In genomic region chr10:32346551-32347362, GRCh38 we compare ENCODE assay signal across 8 cellular contexts. TPM values are rescaled to one million over a fixed set of nuclear protein-coding genes. Genes with fewer than 3 reads are reported as not detected.
DNase-seq lines count a peak whose midpoint lies in the region; ATAC-seq and TF ChIP-seq lines count a peak whose summit lies in the region.

EPC1 (minus strand) TSS chr10:32347158; CDS start chr10:32346915, 243 bp downstream.

- H3K27me3 ChIP-seq in MM.1S (replicated peaks; ENCODE audit: insufficient read depth, low read length) (no peaks in the 10 kb centered on the region), adipocyte (replicated peaks; ENCODE audit: control insufficient read depth, insufficient read depth, low read length) (no peaks in the 10 kb centered on the region), heart left ventricle (no peaks in the 10 kb centered on the region), upper lobe of left lung (no peaks in the 10 kb centered on the region)

- H3K79me2 ChIP-seq in MM.1S (ENCODE audit: low read length), result peaks cover 72% of the 10 kb centered on the region

- H3K4me2 ChIP-seq in MM.1S (ENCODE audit: low read depth, low read length), result peak within 1 kb of the TSS; percentile 81

- peak within 1 kb of the TSS; percentile 75 for H3K4me3 ChIP-seq in GM08714 (ENCODE audit: low read length)
- H3K4me3 ChIP-seq in MM.1S (ENCODE audit: low read length), result peak within 1 kb of the TSS; percentile 99
- H3K4me3 ChIP-seq in adipocyte (ENCODE audit: low read length), result peak within 1 kb of the TSS; percentile 99
- peak within 1 kb of the TSS; percentile 64 to 100 (median 88) for H3K4me3 ChIP-seq in heart left ventricle
- peak within 1 kb of the TSS; percentile 41 to 84 (median 72) for H3K4me3 ChIP-seq in upper lobe of left lung

- TF ChIP-seq CTCF in MM.1S (IDR thresholded peaks at IDR 0.05; ENCODE audit: low read length), result no peak
- peak in 1 of 12 donors; percentile 11 for TF ChIP-seq CTCF in heart left ventricle (IDR thresholded peaks at IDR 0.05)
- TF ChIP-seq CTCF in upper lobe of left lung (IDR thresholded peaks at IDR 0.05), result peak in 3 of 6 experiments; percentile 25 to 33 (median 32)

- peak within 1 kb of the TSS; percentile 100 for H3K9ac ChIP-seq in MM.1S (ENCODE audit: low read length)
- peak within 1 kb of the TSS; percentile 100 for H3K9ac ChIP-seq in adipocyte (ENCODE audit: low read length)

- intact Hi-C loops in heart left ventricle (cut with DNase I), result loop anchor here in 8 of 10 donors (1.0 to 10.0 kb wide), 14 partner anchors 20 to 292 kb away; partner anchors contain the start of genes CCDC7 (in 1 of the 8) and KIF5B (in 1 of the 8)
- intact Hi-C loops in posterior vena cava (cut with DNase I), result loop anchor here (5.0 to 10.0 kb wide), 2 partner anchors 89 to 92 kb away; no protein-coding TSS in a partner anchor

- peak within 1 kb of the TSS; percentile 93 for H2AFZ ChIP-seq in MM.1S (ENCODE audit: low read length)

- WGBS in heart left ventricle, 4 donors, result 0 to 1% (median 0%) methylated on average over 41 to 97 of the region's 97 CpGs
- WGBS in upper lobe of left lung, 2 donors, result 0% methylated on average over 19 to 62 of the region's 97 CpGs

- peaks cover 7% of the 10 kb centered on the region; the same call in 1 of the 2 replicates for H3F3A ChIP-seq in MM.1S (ENCODE audit: insufficient read depth, low read length)

- ATAC-seq in heart left ventricle, result peak; percentile 86 to 94 (median 92)
- ATAC-seq in upper lobe of left lung (ENCODE audit: low FRiP score in 2 of 2), result peak; percentile 95 to 97

- H3K9me2 ChIP-seq in MM.1S (replicated peaks; ENCODE audit: insufficient read depth, low read length), result no peaks in the 10 kb centered on the region

- DNase-seq in HCEC 1CT (peak; percentile 86), MM.1S (peak; percentile 81), T follicular helper cell (ENCODE audit: low read depth) (peak; percentile 81), adipocyte (ENCODE audit: low read depth) (peak; percentile 95), heart left ventricle (peak; percentile 89 to 94 (median 91)), posterior vena cava (ENCODE audit: low spot score) (peak; percentile 96), upper lobe of left lung (peak; percentile 84 to 98)

- H3K4me1 ChIP-seq in MM.1S (ENCODE audit: low read length) (peaks cover 7% of the 10 kb centered on the region), adipocyte (ENCODE audit: control insufficient read depth, insufficient read depth, low read length) (peaks cover 65% of the 10 kb centered on the region), heart left ventricle (peaks cover under 1 to 71% (median 51%) of the 10 kb centered on the region in 12 donors), upper lobe of left lung (peaks cover 41 to 52% (median 41%) of the 10 kb centered on the region in 4 donors)

- H3K36me3 ChIP-seq in MM.1S (replicated peaks; ENCODE audit: insufficient read depth, low read length) (peaks cover 5% of the 10 kb centered on the region; the same call in 1 of the 2 replicates), adipocyte (ENCODE audit: control insufficient read depth, insufficient read depth, low read length, severe bottlenecking) (peaks cover 10% of the 10 kb centered on the region), heart left ventricle (peaks cover 0 to 19% (median 5%) of the 10 kb centered on the region in 9 donors), upper lobe of left lung (peaks cover 0 to 19% (median 0%) of the 10 kb centered on the region in 4 donors)

- peaks cover 15% of the 10 kb centered on the region for H4K20me1 ChIP-seq in MM.1S (ENCODE audit: insufficient read depth, low read length)

- H3K9me3 ChIP-seq in MM.1S (replicated peaks; ENCODE audit: insufficient read depth, low read length), result no peaks in the 10 kb centered on the region
- H3K9me3 ChIP-seq in adipocyte (ENCODE audit: control insufficient read depth, low read length), result no peaks in the 10 kb centered on the region
- H3K9me3 ChIP-seq in heart left ventricle, result no peaks in the 10 kb centered on the region
- no peaks in the 10 kb centered on the region for H3K9me3 ChIP-seq in upper lobe of left lung

- peak within 1 kb of the TSS; percentile 100 for H3K27ac ChIP-seq in MM.1S (ENCODE audit: low read length)
- peak within 1 kb of the TSS; percentile 98 to 100 (median 100) for H3K27ac ChIP-seq in heart left ventricle
- peak within 1 kb of the TSS; percentile 99 to 100 (median 100) for H3K27ac ChIP-seq in upper lobe of left lung

- TF ChIP-seq POLR2A in heart left ventricle (IDR thresholded peaks at IDR 0.05), result peak in 1 of 2 donors; percentile 53
- TF ChIP-seq POLR2A in upper lobe of left lung (IDR thresholded peaks at IDR 0.05), result peak in 3 of 4 donors; percentile 95 to 97 (median 95)

- no peak for TF ChIP-seq EP300 in upper lobe of left lung (IDR thresholded peaks at IDR 0.05)

RNA-seq across cellular contexts. Expression of gene EPC1, which starts in this region (rescaled TPM):
- total RNA-seq in heart left ventricle (10 to 100 TPM; 13.0 to 26.3 (median 19.2) TPM), posterior vena cava (10 to 100 TPM; 30.5 to 34.0 TPM), upper lobe of left lung (10 to 100 TPM; 26.2 to 82.8 (median 36.7) TPM)
- polyA plus RNA-seq in heart left ventricle, result 10 to 100 TPM; 10.9 to 11.0 TPM

Comparison
In these comparisons a context has a peak if more than half of its experiments do, and no peak if none do; other contexts are left out.
1. Peak in every context shown above with its lines: DNase-seq, ATAC-seq, H3K4me3 ChIP-seq and H3K27ac ChIP-seq.